In genomic region chr17:8283356-8283755, GRCh38 we compare ENCODE assay signal across 17 cellular contexts. TPM values are rescaled to one million over a fixed set of nuclear protein-coding genes. Genes with fewer than 3 reads are reported as not detected.
"Had no signal": no experiment of that assay in that cellular context is flagged by ENCODE, and none has a peak within 500 bp of the region (broad histone marks: within the 10 kb centered on the region; RNA-seq: fewer than 3 reads in every experiment).

No MANE protein-coding gene starts in this region.

- H3K27ac ChIP-seq: brain microvascular endothelial cell, colonic mucosa, gastrocnemius medialis, spleen had no signal

- H3K9me3 Mint-ChIP-seq: activated CD4-positive, alpha-beta T cell treated with anti-CD3 and anti-CD28 coated beads, Interleukin-2, amount 10 ng/mL, durations not matched to agents 24 days and 14 days; activated T-helper 1 cell treated with anti-CD3 and anti-CD28 coated beads, Interleukin-12 subunit alpha, Interleukin-12 subunit beta, Interleukin-2, Interleukin-4 antibody, amounts not matched to agents 30 ng/mL and 10 ng/mL and 1 ng/mL, durations not matched to agents 14 hours and 24 hours and 36 hours; mesothelial cell of epicardium; nephron; stimulated activated naive B cell treated with anti-CD40 and anti-IgM and Interleukin-4, amounts not matched to agents 10 μg/mL and 1 μg/mL and 100 μg/mL, for 72 hours had no signal

- H3K36me3 Mint-ChIP-seq: mesothelial cell of epicardium; stimulated activated naive B cell treated with anti-CD40 and anti-IgM and Interleukin-4, amounts not matched to agents 10 μg/mL and 1 μg/mL and 100 μg/mL, for 72 hours had no signal

- H3K9me3 ChIP-seq: colonic mucosa, gastrocnemius medialis, spleen had no signal

- H3K4me1 ChIP-seq: colonic mucosa had no signal

- H3K4me3 Mint-ChIP-seq: activated CD4-positive, alpha-beta T cell treated with anti-CD3 and anti-CD28 coated beads, Interleukin-2, amount 10 ng/mL, durations not matched to agents 24 days and 14 days; activated T-helper 1 cell treated with anti-CD3 and anti-CD28 coated beads, Interleukin-12 subunit alpha, Interleukin-12 subunit beta, Interleukin-2, Interleukin-4 antibody, amounts not matched to agents 30 ng/mL and 10 ng/mL and 1 ng/mL, durations not matched to agents 14 hours and 24 hours and 36 hours; mesothelial cell of epicardium; nephron; stimulated activated naive B cell treated with anti-CD40 and anti-IgM and Interleukin-4, amounts not matched to agents 10 μg/mL and 1 μg/mL and 100 μg/mL, for 72 hours had no signal

- H3K27me3 Mint-ChIP-seq: activated CD4-positive, alpha-beta T cell treated with anti-CD3 and anti-CD28 coated beads, Interleukin-2, amount 10 ng/mL, durations not matched to agents 24 days and 14 days; stimulated activated naive B cell treated with anti-CD40 and anti-IgM and Interleukin-4, amounts not matched to agents 10 μg/mL and 1 μg/mL and 100 μg/mL, for 72 hours had no signal

- H3K4me3 ChIP-seq: colonic mucosa, gastrocnemius medialis, lung, spleen had no signal

- H3K27ac Mint-ChIP-seq: activated CD4-positive, alpha-beta T cell treated with anti-CD3 and anti-CD28 coated beads, Interleukin-2, amount 10 ng/mL, durations not matched to agents 24 days and 14 days; mesothelial cell of epicardium; nephron; stimulated activated naive B cell treated with anti-CD40 and anti-IgM and Interleukin-4, amounts not matched to agents 10 μg/mL and 1 μg/mL and 100 μg/mL, for 72 hours had no signal

- H3K36me3 ChIP-seq: brain microvascular endothelial cell, colonic mucosa, gastrocnemius medialis, spleen had no signal

- H3K27me3 ChIP-seq: brain microvascular endothelial cell, colonic mucosa, gastrocnemius medialis, spleen had no signal

- DNase-seq: activated CD4-positive, alpha-beta T cell treated with anti-CD3 and anti-CD28 coated beads, Interleukin-2, amount 10 ng/mL, durations not matched to agents 24 days and 14 days; activated gamma-delta T cell treated with Interleukin-2 at 50 U/mL for 16 hours; activated T-cell treated with anti-CD3 and anti-CD28 coated beads for 4 hours; aorta; brain microvascular endothelial cell; central memory CD4-positive, alpha-beta T cell; colonic mucosa; gastrocnemius medialis; head of caudate nucleus; occipital lobe; retina; spleen; stimulated activated naive B cell treated with anti-CD40 and anti-IgM and Interleukin-4, amounts not matched to agents 10 μg/mL and 1 μg/mL and 100 μg/mL, for 72 hours had no signal

RNA-seq across cellular contexts. Expression of gene ARHGEF15, which starts 26.7 kb away (rescaled TPM):
- total RNA-seq: activated CD4-positive, alpha-beta T cell treated with anti-CD3 and anti-CD28 coated beads, Interleukin-2, amount 10 ng/mL, durations not matched to agents 24 days and 14 days; activated T-helper 1 cell treated with anti-CD3 and anti-CD28 coated beads, Interleukin-12 subunit alpha, Interleukin-12 subunit beta, Interleukin-2, Interleukin-4 antibody, amounts not matched to agents 30 ng/mL and 10 ng/mL and 1 ng/mL, durations not matched to agents 14 hours and 24 hours and 36 hours; mesothelial cell of epicardium had no signal
